ENCODE assay signal across 8 cellular contexts in genomic region chr6:79946773-79947190, GRCh38. TPM values are rescaled to one million over a fixed set of nuclear protein-coding genes. Genes with fewer than 3 reads are reported as not detected.
DNase-seq lines count a peak whose midpoint lies in the region; ATAC-seq, FAIRE-seq and TF ChIP-seq lines count a peak whose summit lies in the region.

No MANE protein-coding gene starts in this region.

- H3K27ac ChIP-seq in GM12878 (ENCODE audit: control insufficient read depth, insufficient read depth) (no peak overlapping the region), sigmoid colon (peak overlapping the region; percentile 53 to 70 (median 60))

- H3K9me3 ChIP-seq in NT2/D1 (ENCODE audit: insufficient read depth, low read length) (no peaks in the 10 kb centered on the region), GM12878 (replicated peaks; ENCODE audit: control insufficient read depth, insufficient read depth, low read length) (no peaks in the 10 kb centered on the region), sigmoid colon (no peaks in the 10 kb centered on the region)

- in situ Hi-C loops in GM12878 (cut with MboI), result loop anchor here (25.0 kb wide), 1 partner anchor 141 kb away; no protein-coding TSS in a partner anchor

- no peaks in the 10 kb centered on the region for H3K36me3 ChIP-seq in NT2/D1 (ENCODE audit: insufficient read depth, insufficient read length, low read length)
- no peaks in the 10 kb centered on the region for H3K36me3 ChIP-seq in GM12878 (ENCODE audit: control insufficient read depth in 2 of 2, insufficient read depth in 2 of 2, low read length in 1 of 2)
- H3K36me3 ChIP-seq in sigmoid colon, result no peaks in the 10 kb centered on the region

- SMC1A ChIA-PET in GM12878 (lab: Charles Lee; ENCODE audit: uncharacterized antibody, unreplicated experiment), result interaction anchor here (0.9 kb wide), 1 partner anchor 9 kb away, joined by 4 read pairs; no protein-coding TSS in a partner anchor

- DNase-seq in NCI-H2196 (lab: John Stamatoyannopoulos, UW; ENCODE audit: unreplicated experiment) (peak; percentile 33), NCI-H2196 treated with DMSO at 0.1 percent for 48 hours (lab: John Stamatoyannopoulos, UW; ENCODE audit: unreplicated experiment) (no peak), NT2/D1 (ENCODE audit: low read depth, low spot score) (peak; percentile 18), GM12878 (ENCODE audit: low read depth, low spot score) (no peak), sigmoid colon (peak; percentile 61)

- TF ChIP-seq POLR2A in GM12878 (IDR thresholded peaks at IDR 0.05; ENCODE audit: low read depth, low read length), result no peak
- TF ChIP-seq POLR2A in sigmoid colon (IDR thresholded peaks at IDR 0.05), result no peak

- ATAC-seq in HG02798 (IDR thresholded peaks at IDR 0.05; ENCODE audit: poor library complexity, unreplicated experiment), result peak; percentile 15
- ATAC-seq in GM12878, result peak; percentile 9; the same call in 2 of the 3 replicates
- ATAC-seq in GM18858 (IDR thresholded peaks at IDR 0.05; ENCODE audit: unreplicated experiment), result no peak

- H3K4me2 ChIP-seq in GM12878 (ENCODE audit: control insufficient read depth, insufficient read depth), result peak overlapping the region; percentile 90

- no TSS peak for BruUV-seq in GM12878 (replicated peaks; lab: Mats Ljungman, UMichigan)

- CTCF ChIA-PET in GM12878 (lab: Yijun Ruan, JAX), result interaction anchor here (0.8 to 3.2 kb wide), 4 partner anchors 8 to 148 kb away, joined by 3 to 16 read pairs (median 4); no protein-coding TSS in a partner anchor

- peak overlapping the region; percentile 66 for H2AFZ ChIP-seq in GM12878 (ENCODE audit: control insufficient read depth, low read depth, low read length)

- H3K4me3 ChIP-seq in NT2/D1 (ENCODE audit: insufficient read length, low read depth) (peak overlapping the region; percentile 77), GM12878 (peak overlapping the region; percentile 60; the same call in 1 of the 2 replicates), iPS-11a (ENCODE audit: low read depth, low read length) (peak overlapping the region; percentile 73), sigmoid colon (peak overlapping the region; percentile 68 to 83 (median 70))

- TF ChIP-seq CTCF in GM12878 (IDR thresholded peaks at IDR 0.05 in 2 of 3, conservative IDR thresholded peaks at IDR 0.05 in 1 of 3; ENCODE audit: control insufficient read depth in 2 of 3, extremely low read depth in 1 of 3, insufficient read depth in 1 of 3, low read depth in 3 of 3, low read length in 3 of 3) (no peak), sigmoid colon (IDR thresholded peaks at IDR 0.05) (no peak)

- no peaks in the 10 kb centered on the region for H3K79me2 ChIP-seq in GM12878 (ENCODE audit: control insufficient read depth, insufficient read depth, low read length)

- 1% methylated on average over 30 of the region's 31 CpGs for WGBS in GM12878 (ENCODE audit: insufficient coverage, insufficient replicate concordance, low lambda C conversion rate, missing lambda C conversion rate)
- WGBS in sigmoid colon, 2 donors, result 1 to 2% methylated on average over 31 of the region's 31 CpGs

- FAIRE-seq in GM12878 (lab: Jason Lieb, UNC), result no peak

- peaks cover 13% of the 10 kb centered on the region for H3K27me3 ChIP-seq in NT2/D1 (ENCODE audit: insufficient read depth, insufficient read length)
- H3K27me3 ChIP-seq in GM12878 (replicated peaks in 1 of 2; ENCODE audit: control insufficient read depth in 2 of 2, insufficient read depth in 2 of 2, low read length in 1 of 2), result peaks cover 3 to 17% of the 10 kb centered on the region in 2 experiments
- H3K27me3 ChIP-seq in sigmoid colon, result no peaks in the 10 kb centered on the region

- H4K20me1 ChIP-seq in GM12878 (ENCODE audit: control insufficient read depth, insufficient read depth), result no peaks in the 10 kb centered on the region

- POLR2A ChIA-PET in GM12878 (lab: Charles Lee), result no interaction called here

- intact Hi-C loops in GM12878 (cut with micrococcal nuclease; ENCODE audit: unreplicated experiment) (no loop called here), sigmoid colon (cut with DNase I) (loop anchor here (5.0 kb wide), 2 partner anchors 56 to 146 kb away; partner anchors contain the start of gene TTK)

- H3K4me1 ChIP-seq in NT2/D1 (ENCODE audit: insufficient read depth, insufficient read length) (peaks cover 4% of the 10 kb centered on the region), GM12878 (ENCODE audit: control insufficient read depth, insufficient read depth, low read length) (0 out of 2 replicates have a peak, but pooled peaks cover 3% of the 10 kb centered on the region), sigmoid colon (peaks cover 0 to 14% (median 13%) of the 10 kb centered on the region in 4 donors)

- H3K9ac ChIP-seq in NT2/D1 (ENCODE audit: insufficient read length, low read depth) (peak overlapping the region; percentile 81), GM12878 (ENCODE audit: control insufficient read depth, insufficient read depth, low read length) (no peak overlapping the region)

- RAD21 ChIA-PET in GM12878 (lab: Charles Lee; ENCODE audit: unreplicated experiment), result interaction anchor here (0.9 kb wide), 1 partner anchor 146 kb away, joined by 4 read pairs; no protein-coding TSS in a partner anchor

- TF ChIP-seq EP300 in GM12878 (IDR thresholded peaks at IDR 0.05; ENCODE audit: borderline replicate concordance in 1 of 2, control insufficient read depth in 1 of 2, low read depth in 2 of 2, low read length in 2 of 2), result no peak
- TF ChIP-seq EP300 in sigmoid colon (IDR thresholded peaks at IDR 0.05), result no peak

- TF ChIP-seq RAD21 in GM12878 (IDR thresholded peaks at IDR 0.05; ENCODE audit: insufficient read depth, low read depth, low read length), result no peak

TF ChIP-seq in GM12878, 131 proteins besides CTCF, POLR2A, EP300 and RAD21 (continues in another document):
- TF ChIP-seq SUZ12 (IDR thresholded peaks at IDR 0.05; ENCODE audit: unreplicated experiment) (peak; percentile 67), PML (IDR thresholded peaks at IDR 0.05; ENCODE audit: low read length) (no peak), STAT3 (IDR thresholded peaks at IDR 0.05; ENCODE audit: low read depth, low read length) (no peak), ATF2 (IDR thresholded peaks at IDR 0.05; ENCODE audit: low read length) (no peak)

RNA-seq across cellular contexts. Expression of gene ELOVL4, which starts 0.6 kb away (rescaled TPM):
- total RNA-seq in GM12878 (2013; cell fraction: nucleolus; rRNA removed), result not detected in 2 replicates
- total RNA-seq in GM12878 (2014; rRNA removed), result not detected in 2 replicates
- not detected in 2 replicates for total RNA-seq in GM12878 (2014; rRNA removed; fragmentation: Illumina TruSeq; extraction: Trizol)
- 0.08 TPM in 1 of 2 replicates, not detected in the other for total RNA-seq in GM12878 (2021)
- polyA plus RNA-seq in GM12878 (2011; ENCODE audit: low read depth), result not detected
- not detected in 2 replicates for polyA plus RNA-seq in GM12878 (2011; rRNA removed)
- not detected in 2 replicates for polyA plus RNA-seq in GM12878 (2011; cell fraction: cytosol; rRNA removed)
- polyA plus RNA-seq in GM12878 (2011; cell fraction: nucleus; rRNA removed), result not detected in 2 replicates
- polyA plus RNA-seq in GM12878 (2012), result 0.04 TPM in 1 of 2 replicates, not detected in the other
- 0.08 TPM in 1 of 2 replicates, not detected in the other for polyA plus RNA-seq in GM12878 (2014; fragmentation: Illumina TruSeq; extraction: Trizol)
- polyA plus RNA-seq in GM12878 (2014; fragmentation: Nextera tagmentation; extraction: Ambion mirVana), result under 1 TPM in 1 of 2 experiments, not detected in 1; 0.03 TPM
- polyA plus RNA-seq in GM12878 (2014; rRNA removed), result not detected in 2 replicates
- under 1 TPM in 1 of 2 experiments, not detected in 1; 0.15 TPM for polyA plus RNA-seq in GM12878 (2016; fragmentation: Nextera tagmentation; extraction: Ambion mirVana)
- polyA minus RNA-seq in GM12878 (2011; rRNA and poly(A)+ RNA removed), result 0.10 TPM in 1 of 2 replicates, not detected in the other
- not detected in 2 replicates for polyA minus RNA-seq in GM12878 (2011; cell fraction: cytosol; rRNA and poly(A)+ RNA removed)
- not detected in 2 replicates for polyA minus RNA-seq in GM12878 (2011; cell fraction: nucleus; rRNA and poly(A)+ RNA removed)
- 1 to 10 TPM; 2.2 to 4.6 (median 3.0) TPM for total RNA-seq in sigmoid colon
- polyA plus RNA-seq in sigmoid colon, result under 1 TPM in 2 of 3 donors, not detected in 1; 0.23 to 0.76 TPM

RNA-seq across cellular contexts. Expression of gene TTK, which starts 57.7 kb away (rescaled TPM):
- 30.8 and 36.1 TPM in 2 replicates for total RNA-seq in GM12878 (2013; cell fraction: nucleolus; rRNA removed)
- 32.7 and 43.1 TPM in 2 replicates for total RNA-seq in GM12878 (2014; rRNA removed)
- total RNA-seq in GM12878 (2014; rRNA removed; fragmentation: Illumina TruSeq; extraction: Trizol), result 50.5 and 52.4 TPM in 2 replicates
- 28.9 and 29.4 TPM in 2 replicates for total RNA-seq in GM12878 (2021)
- 7.1 TPM for polyA plus RNA-seq in GM12878 (2011; ENCODE audit: low read depth)
- polyA plus RNA-seq in GM12878 (2011; rRNA removed), result 39.3 and 72.3 TPM in 2 replicates
- 9.9 and 10.1 TPM in 2 replicates for polyA plus RNA-seq in GM12878 (2011; cell fraction: cytosol; rRNA removed)
- 36.3 and 42.8 TPM in 2 replicates for polyA plus RNA-seq in GM12878 (2011; cell fraction: nucleus; rRNA removed)
- 11.4 and 18.3 TPM in 2 replicates for polyA plus RNA-seq in GM12878 (2012)
- 43.3 and 54.2 TPM in 2 replicates for polyA plus RNA-seq in GM12878 (2014; fragmentation: Illumina TruSeq; extraction: Trizol)
- 10 to 100 TPM; 23.8 to 25.6 TPM for polyA plus RNA-seq in GM12878 (2014; fragmentation: Nextera tagmentation; extraction: Ambion mirVana)
- 20.0 and 26.8 TPM in 2 replicates for polyA plus RNA-seq in GM12878 (2014; rRNA removed)
- 10 to 100 TPM; 41.4 to 50.3 TPM for polyA plus RNA-seq in GM12878 (2016; fragmentation: Nextera tagmentation; extraction: Ambion mirVana)
- 19.0 and 34.8 TPM in 2 replicates for polyA minus RNA-seq in GM12878 (2011; rRNA and poly(A)+ RNA removed)
- polyA minus RNA-seq in GM12878 (2011; cell fraction: cytosol; rRNA and poly(A)+ RNA removed), result 13.0 and 16.7 TPM in 2 replicates
- polyA minus RNA-seq in GM12878 (2011; cell fraction: nucleus; rRNA and poly(A)+ RNA removed), result 25.1 and 30.6 TPM in 2 replicates
- under 1 TPM; 0.16 to 0.55 (median 0.45) TPM for total RNA-seq in sigmoid colon
- polyA plus RNA-seq in sigmoid colon, result 1 to 10 TPM; 1.2 to 5.9 (median 3.5) TPM

Comparison
In these comparisons a context has a peak if more than half of its experiments do, and no peak if none do; other contexts are left out.
1. DNase-seq: peak in NCI-H2196 (single experiment), NT2/D1 (single experiment) and sigmoid colon (single experiment); none in NCI-H2196 treated with DMSO at 0.1 percent for 48 hours (single experiment) and GM12878 (single experiment).
2. RNA of gene TTK, which starts 57.7 kb away (total RNA-seq): 28.9 to 52.4 TPM in GM12878; 0.16 to 0.55 TPM in sigmoid colon; every median in the first group is over 10 times any median in the second.
3. Peak in every context shown above with its lines, with median percentiles within 50 percentile points of each other: H3K4me3 ChIP-seq.